In the genomic region with DNA sequence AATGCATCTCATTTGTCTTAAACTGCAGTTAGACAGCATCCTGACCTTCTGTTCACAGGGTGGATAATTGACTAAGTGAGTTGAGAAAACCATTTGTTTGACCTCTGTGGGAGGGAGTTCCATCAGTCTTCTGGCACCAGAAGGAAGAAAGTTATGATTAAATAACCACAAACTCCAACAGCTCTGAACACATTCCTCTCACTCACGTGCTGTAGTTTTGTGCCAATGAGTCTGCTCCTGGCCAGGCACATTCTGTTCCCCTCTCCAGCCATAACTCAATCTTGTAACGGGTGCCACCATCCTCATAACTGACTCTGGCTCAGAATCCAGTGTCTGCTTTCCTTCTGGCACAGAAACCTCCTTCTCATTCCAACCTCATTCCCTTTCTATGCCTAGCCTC, we compare ENCODE assay signal across 11 cellular contexts.
DNase-seq lines count a peak whose midpoint lies in the region; ATAC-seq and TF ChIP-seq lines count a peak whose summit lies in the region.
"Had no signal": no experiment of that assay in that cellular context is flagged by ENCODE, and none has a peak within 500 bp of the region (broad histone marks: within the 10 kb centered on the region; RNA-seq: fewer than 3 reads in every experiment).

No MANE protein-coding gene starts in this region.

- peak; percentile 3 for DNase-seq in DMS 273 (lab: John Stamatoyannopoulos, UW; ENCODE audit: unreplicated experiment)
- no peak for DNase-seq in DMS 273 treated with DMSO at 0.1 percent for 48 hours (lab: John Stamatoyannopoulos, UW)
- DNase-seq in coronary artery (ENCODE audit: low spot score), result peak; percentile 84
- peak; percentile 33 for DNase-seq in lung (ENCODE audit: low spot score)
- no peak for DNase-seq in upper lobe of left lung
- no peak for DNase-seq in SW480 (ENCODE audit: low spot score)
- DNase-seq in T-helper 1 cell, result no peak
- DNase-seq: NCI-H1105; stimulated activated naive CD4-positive, alpha-beta T cell treated with Interleukin-2 at 50 U/mL for 16 hours had no signal

- H3K36me3 ChIP-seq in lung (ENCODE audit: control insufficient read depth in 2 of 2, insufficient read depth in 2 of 2, low read length in 2 of 2) (no peaks in the 10 kb centered on the region), upper lobe of left lung (no peaks in the 10 kb centered on the region)
- H3K36me3 ChIP-seq: breast epithelium had no signal

- H3K9me3 ChIP-seq in lung (ENCODE audit: control insufficient read depth in 2 of 2, insufficient read depth in 1 of 2, low read length in 1 of 2) (peaks cover 0 to 2% of the 10 kb centered on the region in 2 donors), upper lobe of left lung (no peaks in the 10 kb centered on the region)
- H3K9me3 ChIP-seq: breast epithelium had no signal

- WGBS in lung, 2 donors, result 34 to 35% methylated on average over 2 of the region's 2 CpGs
- WGBS in upper lobe of left lung, 2 donors, result 29 to 32% methylated on average over 2 of the region's 2 CpGs

- ATAC-seq in lung (ENCODE audit: insufficient read depth, low FRiP score), result no peak
- peak; percentile 51 to 90 for ATAC-seq in upper lobe of left lung (ENCODE audit: low FRiP score in 2 of 2)
- ATAC-seq in HG02840 (IDR thresholded peaks at IDR 0.05; ENCODE audit: low FRiP score, unreplicated experiment), result no peak

- H3K4me3 ChIP-seq in coronary artery (no peak overlapping the region), lung (no peak overlapping the region), upper lobe of left lung (no peak overlapping the region)
- H3K4me3 ChIP-seq: breast epithelium had no signal

- no peak for TF ChIP-seq CTCF in coronary artery (IDR thresholded peaks at IDR 0.05)
- no peak for TF ChIP-seq CTCF in lung (IDR thresholded peaks at IDR 0.05; ENCODE audit: control extremely low read depth, extremely low read depth)
- no peak for TF ChIP-seq CTCF in upper lobe of left lung (IDR thresholded peaks at IDR 0.05)

- H3K27me3 ChIP-seq in lung (ENCODE audit: control insufficient read depth, insufficient read depth), result no peaks in the 10 kb centered on the region
- H3K27me3 ChIP-seq in upper lobe of left lung, result no peaks in the 10 kb centered on the region
- H3K27me3 ChIP-seq: breast epithelium had no signal

- no peak for TF ChIP-seq POLR2A in upper lobe of left lung (IDR thresholded peaks at IDR 0.05)

- H3K4me1 ChIP-seq in lung (ENCODE audit: control insufficient read depth in 2 of 2, insufficient read depth in 2 of 2, low read length in 2 of 2) (peaks cover 0 to 5% of the 10 kb centered on the region in 2 donors), upper lobe of left lung (no peaks in the 10 kb centered on the region)
- H3K4me1 ChIP-seq: breast epithelium had no signal

- peak in 2 of 4 donors; percentile 23 to 80 for TF ChIP-seq EP300 in upper lobe of left lung (IDR thresholded peaks at IDR 0.05)

- peak overlapping the region; percentile 34 to 46 for H3K27ac ChIP-seq in coronary artery
- H3K27ac ChIP-seq in lung (ENCODE audit: low read depth in 1 of 2, low read length in 1 of 2), result no peak overlapping the region
- H3K27ac ChIP-seq in upper lobe of left lung, result no peak overlapping the region
- H3K27ac ChIP-seq: breast epithelium had no signal

Comparison
In these comparisons a context has a peak if more than half of its experiments do, and no peak if none do; other contexts are left out.
1. DNase-seq: peak in DMS 273 (single experiment), coronary artery (single experiment) and lung (single experiment); none in DMS 273 treated with DMSO at 0.1 percent for 48 hours (single experiment), upper lobe of left lung (0 of 2), SW480 (single experiment) and T-helper 1 cell (0 of 5).
2. H3K27ac ChIP-seq: peak in coronary artery (2 of 2); none in lung (0 of 2) and upper lobe of left lung (0 of 4).
3. ATAC-seq: peak in upper lobe of left lung (2 of 2); none in lung (single experiment) and HG02840 (single experiment).